In genomic region chr10:94545277-94546057, GRCh38 we compare ENCODE assay signal across 8 cellular contexts. TPM values are rescaled to one million over a fixed set of nuclear protein-coding genes. Genes with fewer than 3 reads are reported as not detected.
DNase-seq lines count a peak whose midpoint lies in the region; ATAC-seq and TF ChIP-seq lines count a peak whose summit lies in the region.

Gene HELLS, plus strand, starts transcription at chr10:94545788. Its CDS starts 134 bp downstream, at chr10:94545922.

- TF ChIP-seq CTCF in endothelial cell (IDR thresholded peaks at IDR 0.05; ENCODE audit: unreplicated experiment), result no peak

- H3K4me3 Mint-ChIP-seq in activated CD8-positive, alpha-beta memory T cell treated with anti-CD3 and anti-CD28 coated beads, Interleukin-2, amount 10 ng/mL, durations not matched to agents 7 days and 5 days, result peak within 1 kb of the TSS; percentile 99
- H3K4me3 Mint-ChIP-seq in endothelial cell (ENCODE audit: unreplicated experiment), result peak within 1 kb of the TSS; percentile 99

- H3K36me3 Mint-ChIP-seq in activated CD8-positive, alpha-beta memory T cell treated with anti-CD3 and anti-CD28 coated beads, Interleukin-2, amount 10 ng/mL, durations not matched to agents 7 days and 5 days, result peaks cover 27% of the 10 kb centered on the region
- H3K36me3 Mint-ChIP-seq in endothelial cell (ENCODE audit: low read depth, unreplicated experiment), result peaks cover 5% of the 10 kb centered on the region

- H3K4me1 Mint-ChIP-seq in activated CD8-positive, alpha-beta memory T cell treated with anti-CD3 and anti-CD28 coated beads, Interleukin-2, amount 10 ng/mL, durations not matched to agents 7 days and 5 days, result peaks cover 28% of the 10 kb centered on the region
- peaks cover 35% of the 10 kb centered on the region for H3K4me1 Mint-ChIP-seq in endothelial cell (ENCODE audit: unreplicated experiment)

- ATAC-seq in GM21367 (IDR thresholded peaks at IDR 0.05; ENCODE audit: unreplicated experiment), result peak; percentile 72
- ATAC-seq in activated CD8-positive, alpha-beta memory T cell treated with anti-CD3 and anti-CD28 coated beads, Interleukin-2, amount 10 ng/mL, durations not matched to agents 7 days and 5 days, result peak; percentile 78

- DNase-seq in Caki2 (ENCODE audit: low read depth), result peak; percentile 90
- DNase-seq in HT-29 (ENCODE audit: low spot score), result peak; percentile 91
- peak; percentile 61 for DNase-seq in NOMO-1 treated with DMSO at 0.1 percent for 48 hours (lab: John Stamatoyannopoulos, UW; ENCODE audit: unreplicated experiment)
- DNase-seq in activated CD8-positive, alpha-beta memory T cell treated with anti-CD3 and anti-CD28 coated beads, Interleukin-2, amount 10 ng/mL, durations not matched to agents 7 days and 5 days, result peak; percentile 87
- DNase-seq in endothelial cell (ENCODE audit: low spot score), result peak; percentile 81
- DNase-seq in midbrain (lab: John Stamatoyannopoulos, UW), result peak; percentile 69
- DNase-seq in stimulated activated CD8-positive, alpha-beta memory T cell treated with anti-CD3 and anti-CD28 coated beads, Interleukin-15, amount 100 ng/mL, for 4 hours (ENCODE audit: low read depth in 2 of 2), result peak; percentile 29 to 47

- H3K9me3 Mint-ChIP-seq in activated CD8-positive, alpha-beta memory T cell treated with anti-CD3 and anti-CD28 coated beads, Interleukin-2, amount 10 ng/mL, durations not matched to agents 7 days and 5 days (ENCODE audit: low read depth), result no peaks in the 10 kb centered on the region
- H3K9me3 Mint-ChIP-seq in endothelial cell (ENCODE audit: unreplicated experiment), result no peaks in the 10 kb centered on the region

- H3K27me3 Mint-ChIP-seq in activated CD8-positive, alpha-beta memory T cell treated with anti-CD3 and anti-CD28 coated beads, Interleukin-2, amount 10 ng/mL, durations not matched to agents 7 days and 5 days, result peaks cover 15% of the 10 kb centered on the region
- peaks cover 7% of the 10 kb centered on the region for H3K27me3 Mint-ChIP-seq in endothelial cell (ENCODE audit: unreplicated experiment)

- in situ Hi-C loops in Caki2 (cut with HindIII; ENCODE audit: low pct_unique_long_range_greater_than_20kb, low sequenced_read_pairs), result no loop called here

- peak within 1 kb of the TSS; percentile 97 for H3K27ac Mint-ChIP-seq in activated CD8-positive, alpha-beta memory T cell treated with anti-CD3 and anti-CD28 coated beads, Interleukin-2, amount 10 ng/mL, durations not matched to agents 7 days and 5 days
- H3K27ac Mint-ChIP-seq in endothelial cell (ENCODE audit: unreplicated experiment), result peak within 1 kb of the TSS; percentile 90

- CTCF ChIA-PET in activated CD8-positive, alpha-beta memory T cell treated with anti-CD3 and anti-CD28 coated beads, Interleukin-2, amount 10 ng/mL, durations not matched to agents 7 days and 5 days (lab: Charles Lee), result interaction anchor here (0.8 to 1.0 kb wide), 2 partner anchors 24 to 55 kb away, joined by 3 read pairs; no protein-coding TSS in a partner anchor

RNA-seq across cellular contexts. Expression of gene HELLS, which starts in this region (rescaled TPM):
- total RNA-seq in Caki2 (2014; rRNA removed; shearing (Covaris generic); ENCODE audit: low replicate concordance), result 59.2 and 74.8 TPM in 2 replicates
- total RNA-seq in HT-29 (2014; rRNA removed; shearing (Covaris generic)), result 108 and 111 TPM in 2 replicates
- total RNA-seq in activated CD8-positive, alpha-beta memory T cell treated with anti-CD3 and anti-CD28 coated beads, Interleukin-2, amount 10 ng/mL, durations not matched to agents 7 days and 5 days, result 100 to 1,000 TPM; 152 to 157 TPM
- 58.8 TPM for total RNA-seq in endothelial cell (ENCODE audit: unreplicated experiment)

Comparison
In these comparisons a context has a peak if more than half of its experiments do, and no peak if none do; other contexts are left out.
1. Peak in every context shown above with its lines: DNase-seq and ATAC-seq.
2. DNase-seq: peak in every context shown above with its lines; median percentile 91 in HT-29; 90 in Caki2; 87 in activated CD8-positive, alpha-beta memory T cell treated with anti-CD3 and anti-CD28 coated beads, Interleukin-2, amount 10 ng/mL, durations not matched to agents 7 days and 5 days; 81 in endothelial cell; 69 in midbrain; 61 in NOMO-1 treated with DMSO at 0.1 percent for 48 hours; 38 in stimulated activated CD8-positive, alpha-beta memory T cell treated with anti-CD3 and anti-CD28 coated beads, Interleukin-15, amount 100 ng/mL, for 4 hours.